In the genomic region with DNA sequence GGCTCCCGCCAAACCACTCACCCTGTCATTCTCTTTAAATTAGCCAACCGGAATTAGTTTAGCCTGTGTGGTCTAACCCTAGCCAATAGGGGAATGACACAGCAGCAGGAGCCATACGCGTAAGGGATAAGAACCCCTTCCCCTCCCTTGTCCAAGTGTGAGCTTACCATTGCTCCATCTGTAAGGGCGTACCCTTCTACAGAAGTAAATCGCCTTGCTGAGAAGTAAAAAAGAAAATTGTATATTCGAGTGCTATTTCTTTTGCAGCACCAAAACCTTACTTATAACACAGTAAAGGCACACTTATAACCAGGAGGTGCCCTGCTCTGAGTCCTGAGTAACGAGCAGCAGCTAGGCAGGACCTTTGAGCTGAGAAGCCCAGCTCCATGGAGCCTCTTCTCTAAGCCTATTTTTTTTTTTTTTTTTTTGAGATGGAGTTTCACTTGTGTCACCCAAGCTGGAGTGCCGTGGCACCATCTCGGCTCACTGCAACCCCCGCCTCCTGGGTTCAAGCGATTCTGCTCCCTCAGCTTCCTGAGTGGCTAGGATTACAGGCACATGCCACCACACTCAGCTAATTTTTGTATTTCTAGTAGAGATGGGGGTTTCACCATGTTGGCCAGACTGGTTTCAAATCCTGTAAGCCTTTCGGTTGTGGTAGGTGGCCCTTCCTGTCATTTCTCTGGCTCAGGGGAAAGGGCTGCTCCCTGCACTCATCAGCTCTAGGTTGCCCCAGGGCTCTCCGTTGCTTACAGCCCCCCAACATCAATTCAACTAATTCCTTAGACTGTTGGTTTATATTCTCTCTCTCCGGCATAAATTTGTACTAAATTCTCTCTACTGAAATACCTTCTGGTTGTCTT, we compare ENCODE assay signal across 1 cellular context.
A peak's percentile ranks its signal among the peaks of the same experiment; 100 is the strongest.
TF ChIP-seq lines count a peak whose summit lies in the region.

No MANE protein-coding gene starts in this region.

TF ChIP-seq in K562, 482 proteins besides CTCF, POLR2A, EP300 and RAD21 (continued from another document):
- TF ChIP-seq PATZ1 (CRISPR knock-in tag; IDR thresholded peaks at IDR 0.05; ENCODE audit: borderline replicate concordance), result no peak
- TF ChIP-seq, protein P1, sequence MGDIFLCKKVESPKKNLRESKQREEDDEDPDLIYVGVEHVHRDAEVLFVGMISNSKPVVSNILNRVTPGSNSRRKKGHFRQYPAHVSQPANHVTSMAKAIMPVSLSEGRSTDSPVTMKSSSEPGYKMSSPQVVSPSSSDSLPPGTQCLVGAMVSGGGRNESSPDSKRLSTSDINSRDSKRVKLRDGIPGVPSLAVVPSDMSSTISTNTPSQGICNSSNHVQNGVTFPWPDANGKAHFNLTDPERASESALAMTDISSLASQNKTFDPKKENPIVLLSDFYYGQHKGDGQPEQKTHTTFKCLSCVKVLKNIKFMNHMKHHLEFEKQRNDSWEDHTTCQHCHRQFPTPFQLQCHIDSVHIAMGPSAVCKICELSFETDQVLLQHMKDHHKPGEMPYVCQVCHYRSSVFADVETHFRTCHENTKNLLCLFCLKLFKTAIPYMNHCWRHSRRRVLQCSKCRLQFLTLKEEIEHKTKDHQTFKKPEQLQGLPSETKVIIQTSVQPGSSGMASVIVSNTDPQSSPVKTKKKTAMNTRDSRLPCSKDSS (IDR thresholded peaks at IDR 0.05; ENCODE audit: low read depth, partially characterized antibody), result peak; percentile 49
